In the genomic region with DNA sequence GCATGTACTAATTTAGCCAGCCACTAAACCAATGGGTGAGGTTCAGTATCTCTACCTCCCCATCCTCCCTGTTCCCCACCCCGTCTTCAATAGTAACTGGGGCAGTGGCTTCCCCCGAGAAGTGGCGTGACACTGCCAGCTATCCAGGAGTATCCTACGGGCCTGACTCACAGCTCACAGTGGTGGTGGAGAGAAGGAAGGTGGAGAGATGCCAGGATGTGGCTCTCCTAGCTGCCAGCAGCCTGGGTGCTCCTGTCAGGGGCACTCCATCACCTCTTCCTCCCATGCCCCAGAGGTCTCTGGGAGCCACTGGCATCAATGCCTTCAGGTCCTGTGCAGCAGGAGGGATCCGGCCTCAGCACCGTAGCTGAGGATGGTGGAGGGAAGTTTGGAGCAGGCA, we compare ENCODE assay signal across 20 cellular contexts. TPM values are rescaled to one million over a fixed set of nuclear protein-coding genes. Genes with fewer than 3 reads are reported as not detected.
"Had no signal": no experiment of that assay in that cellular context is flagged by ENCODE, and none has a peak within 500 bp of the region (broad histone marks: within the 10 kb centered on the region; RNA-seq: fewer than 3 reads in every experiment).

No MANE protein-coding gene starts in this region.

- FAIRE-seq: colon, kidney had no signal

- DNase-seq: activated CD4-positive, alpha-beta T cell treated with anti-CD3 and anti-CD28 coated beads, Interleukin-2, amount 10 ng/mL, durations not matched to agents 24 days and 14 days; activated CD8-positive, alpha-beta memory T cell treated with anti-CD3 and anti-CD28 coated beads for 24 hours; activated CD8-positive, alpha-beta memory T cell treated with anti-CD3 and anti-CD28 coated beads, Interleukin-2, amount 50 U/mL, for 48 hours; activated effector memory CD4-positive, alpha-beta T cell treated with Interleukin-2 at 50 U/mL for 16 hours; activated naive CD4-positive, alpha-beta T cell treated with anti-CD3 and anti-CD28 coated beads, Interleukin-2, amount 10 ng/mL, durations not matched to agents 7 days and 5 days; activated naive CD8-positive, alpha-beta T cell treated with anti-CD3 and anti-CD28 coated beads, Interleukin-2, amount 50 U/mL, for 24 hours; activated T-cell treated with anti-CD3 and anti-CD28 coated beads, Interleukin-2, amount 50 U/mL, for 48 hours; brain microvascular endothelial cell; central memory CD4-positive, alpha-beta T cell; endodermal cell; gastrocnemius medialis; head of caudate nucleus; kidney; left lung; stimulated activated CD4-positive, alpha-beta T cell treated with anti-CD3 and anti-CD28 coated beads, Interleukin-2, amount 100 ng/mL, for 48 hours; stomach had no signal

- ATAC-seq: activated naive CD8-positive, alpha-beta T cell treated with anti-CD3 and anti-CD28 coated beads, Interleukin-2, amount 50 U/mL, for 24 hours; gastrocnemius medialis; left lung had no signal

- H3K27me3 Mint-ChIP-seq: activated CD4-positive, alpha-beta T cell treated with anti-CD3 and anti-CD28 coated beads, Interleukin-2, amount 10 ng/mL, durations not matched to agents 24 days and 14 days had no signal

- H3K9me3 Mint-ChIP-seq: activated CD4-positive, alpha-beta T cell treated with anti-CD3 and anti-CD28 coated beads, Interleukin-2, amount 10 ng/mL, durations not matched to agents 24 days and 14 days; activated naive CD4-positive, alpha-beta T cell treated with anti-CD3 and anti-CD28 coated beads, Interleukin-2, amount 10 ng/mL, durations not matched to agents 7 days and 5 days; activated naive CD8-positive, alpha-beta T cell treated with anti-CD3 and anti-CD28 coated beads, Interleukin-2, amount 50 U/mL, for 24 hours; endodermal cell had no signal

- H3K27ac ChIP-seq: brain microvascular endothelial cell, gastrocnemius medialis, left lung, right atrium auricular region, stomach had no signal

- H3K27me3 ChIP-seq: dorsolateral prefrontal cortex, right atrium auricular region had no signal

- H3K36me3 Mint-ChIP-seq: activated naive CD4-positive, alpha-beta T cell treated with anti-CD3 and anti-CD28 coated beads, Interleukin-2, amount 10 ng/mL, durations not matched to agents 7 days and 5 days had no signal

- H3K4me3 Mint-ChIP-seq: activated CD4-positive, alpha-beta T cell treated with anti-CD3 and anti-CD28 coated beads, Interleukin-2, amount 10 ng/mL, durations not matched to agents 24 days and 14 days; activated naive CD4-positive, alpha-beta T cell treated with anti-CD3 and anti-CD28 coated beads, Interleukin-2, amount 10 ng/mL, durations not matched to agents 7 days and 5 days; activated naive CD8-positive, alpha-beta T cell treated with anti-CD3 and anti-CD28 coated beads, Interleukin-2, amount 50 U/mL, for 24 hours; endodermal cell had no signal

- H3K4me1 Mint-ChIP-seq: activated CD4-positive, alpha-beta T cell treated with anti-CD3 and anti-CD28 coated beads, Interleukin-2, amount 10 ng/mL, durations not matched to agents 24 days and 14 days; activated naive CD4-positive, alpha-beta T cell treated with anti-CD3 and anti-CD28 coated beads, Interleukin-2, amount 10 ng/mL, durations not matched to agents 7 days and 5 days; activated naive CD8-positive, alpha-beta T cell treated with anti-CD3 and anti-CD28 coated beads, Interleukin-2, amount 50 U/mL, for 24 hours had no signal

- H3K4me1 ChIP-seq: left lung had no signal

- H3K9me3 ChIP-seq: gastrocnemius medialis, left lung, right atrium auricular region, stomach had no signal

- H3K27ac Mint-ChIP-seq: activated CD4-positive, alpha-beta T cell treated with anti-CD3 and anti-CD28 coated beads, Interleukin-2, amount 10 ng/mL, durations not matched to agents 24 days and 14 days; activated naive CD4-positive, alpha-beta T cell treated with anti-CD3 and anti-CD28 coated beads, Interleukin-2, amount 10 ng/mL, durations not matched to agents 7 days and 5 days; activated naive CD8-positive, alpha-beta T cell treated with anti-CD3 and anti-CD28 coated beads, Interleukin-2, amount 50 U/mL, for 24 hours; progenitor cell of endocrine pancreas had no signal

RNA-seq across cellular contexts. Expression of a gene that starts 49.0 kb away (rescaled TPM):
- total RNA-seq: activated CD4-positive, alpha-beta T cell treated with anti-CD3 and anti-CD28 coated beads, Interleukin-2, amount 10 ng/mL, durations not matched to agents 24 days and 14 days had no signal
